8 cellular contexts compared by ENCODE assay signal in genomic region chr4:1693131-1693896, GRCh38. TPM values are rescaled to one million over a fixed set of nuclear protein-coding genes. Genes with fewer than 3 reads are reported as not detected.
A peak's percentile ranks its signal among the peaks of the same experiment; 100 is the strongest.
DNase-seq lines count a peak whose midpoint lies in the region; ATAC-seq and TF ChIP-seq lines count a peak whose summit lies in the region.

No MANE protein-coding gene starts in this region.

- no peak overlapping the region for H3K4me3 ChIP-seq in ascending aorta

- ATAC-seq in GM19455 (IDR thresholded peaks at IDR 0.05; ENCODE audit: unreplicated experiment), result no peak

- no peaks in the 10 kb centered on the region for H3K9me3 Mint-ChIP-seq in T-helper 2 cell treated with Interferon-gamma antibody and Interleukin-4, amounts not matched to agents 5 μg/mL and 100 μg/mL, for 36 hours

- H3K27me3 Mint-ChIP-seq in T-helper 2 cell treated with Interferon-gamma antibody and Interleukin-4, amounts not matched to agents 5 μg/mL and 100 μg/mL, for 36 hours (ENCODE audit: low read depth), result no peaks in the 10 kb centered on the region

- H3K27me3 ChIP-seq in ascending aorta, result no peaks in the 10 kb centered on the region

- H3K27ac ChIP-seq in ascending aorta, result no peak overlapping the region

- H3K9me3 ChIP-seq in ascending aorta, result no peaks in the 10 kb centered on the region

- H3K27ac Mint-ChIP-seq in T-helper 2 cell treated with Interferon-gamma antibody and Interleukin-4, amounts not matched to agents 5 μg/mL and 100 μg/mL, for 36 hours, result peak overlapping the region; percentile 72

- TF ChIP-seq CTCF in ascending aorta (IDR thresholded peaks at IDR 0.05), result peak; percentile 77 to 90 (median 85)

- H3K36me3 Mint-ChIP-seq in T-helper 2 cell treated with Interferon-gamma antibody and Interleukin-4, amounts not matched to agents 5 μg/mL and 100 μg/mL, for 36 hours (ENCODE audit: low read depth), result peaks cover 59% of the 10 kb centered on the region

- intact Hi-C loops in ascending aorta (cut with DNase I), result loop anchor here (1.0 kb wide), 1 partner anchor 33 kb away; no protein-coding TSS in a partner anchor

- peak; percentile 94 for DNase-seq in DMS53 treated with DMSO at 0.1 percent for 48 hours (lab: John Stamatoyannopoulos, UW; ENCODE audit: unreplicated experiment)
- DNase-seq in HCEC 1CT, result peak; percentile 62
- DNase-seq in NCI-H1694 treated with DMSO at 0.1 percent for 48 hours (lab: John Stamatoyannopoulos, UW), result peak; percentile 54
- DNase-seq in T-helper 2 cell treated with Interferon-gamma antibody and Interleukin-4, amounts not matched to agents 5 μg/mL and 100 μg/mL, for 36 hours (ENCODE audit: low spot score), result peak; percentile 55
- no peak for DNase-seq in ascending aorta (ENCODE audit: low spot score in 2 of 2)
- peak; percentile 32 to 59 for DNase-seq in hippocampal formation (lab: John Stamatoyannopoulos, UW)
- DNase-seq in stimulated activated CD4-positive, alpha-beta T cell treated with anti-CD3 and anti-CD28 coated beads, Interleukin-12 subunit alpha, Interleukin-12 subunit beta, amount 100 ng/mL, for 24 hours (ENCODE audit: low read depth in 2 of 2), result peak; percentile 53 to 66

- peaks cover 61 to 72% of the 10 kb centered on the region in 2 donors for H3K36me3 ChIP-seq in ascending aorta

- H3K4me1 Mint-ChIP-seq in T-helper 2 cell treated with Interferon-gamma antibody and Interleukin-4, amounts not matched to agents 5 μg/mL and 100 μg/mL, for 36 hours (ENCODE audit: low read depth), result peaks cover 4% of the 10 kb centered on the region

- H3K4me1 ChIP-seq in ascending aorta, result no peaks in the 10 kb centered on the region

- no peak overlapping the region for H3K4me3 Mint-ChIP-seq in T-helper 2 cell treated with Interferon-gamma antibody and Interleukin-4, amounts not matched to agents 5 μg/mL and 100 μg/mL, for 36 hours

RNA-seq across cellular contexts. Expression of gene FAM53A, which starts 9.2 kb away (rescaled TPM):
- total RNA-seq in ascending aorta, result not detected

RNA-seq across cellular contexts. Expression of gene SLBP, which starts 18.8 kb away (rescaled TPM):
- total RNA-seq in ascending aorta, result 218 TPM

RNA-seq across cellular contexts. Expression of gene TMEM129, which starts 27.8 kb away (rescaled TPM):
- total RNA-seq in ascending aorta, result 192 TPM

RNA-seq across cellular contexts. Expression of gene TACC3, which starts 28.0 kb away (rescaled TPM):
- 2.7 TPM for total RNA-seq in ascending aorta

Comparison
In these comparisons a context has a peak if more than half of its experiments do, and no peak if none do; other contexts are left out.
1. DNase-seq: peak in DMS53 treated with DMSO at 0.1 percent for 48 hours (single experiment), HCEC 1CT (single experiment), NCI-H1694 treated with DMSO at 0.1 percent for 48 hours (single experiment), T-helper 2 cell treated with Interferon-gamma antibody and Interleukin-4, amounts not matched to agents 5 μg/mL and 100 μg/mL, for 36 hours (single experiment), hippocampal formation (2 of 2) and stimulated activated CD4-positive, alpha-beta T cell treated with anti-CD3 and anti-CD28 coated beads, Interleukin-12 subunit alpha, Interleukin-12 subunit beta, amount 100 ng/mL, for 24 hours (2 of 2); none in ascending aorta (0 of 2).